17 cellular contexts compared by ENCODE assay signal in genomic region chr2:238518127-238518827, GRCh38.
DNase-seq lines count a peak whose midpoint lies in the region; ATAC-seq and TF ChIP-seq lines count a peak whose summit lies in the region.
"Had no signal": no experiment of that assay in that cellular context is flagged by ENCODE, and none has a peak within 500 bp of the region (broad histone marks: within the 10 kb centered on the region; RNA-seq: fewer than 3 reads in every experiment).

No MANE protein-coding gene starts in this region.

- ATAC-seq in left lung = peak; percentile 33
- ATAC-seq in upper lobe of right lung = peak; percentile 13
- ATAC-seq in HG03045 (IDR thresholded peaks at IDR 0.05; ENCODE audit: unreplicated experiment) = no peak
- ATAC-seq: activated CD8-positive, alpha-beta memory T cell treated with anti-CD3 and anti-CD28 coated beads, Interleukin-2, amount 10 ng/mL, durations not matched to agents 7 days and 5 days; effector memory CD8-positive, alpha-beta T cell; left cardiac atrium; stimulated activated naive CD8-positive, alpha-beta T cell treated with anti-CD3 and anti-CD28 coated beads, Interleukin-15, Interleukin-2, amounts not matched to agents 100 U/mL and 50 U/mL, for 24 hours had no signal

- peak; percentile 86 for DNase-seq in EL
- DNase-seq in astrocyte of the spinal cord (ENCODE audit: low read depth, low spot score) = peak; percentile 25
- DNase-seq in left lung = no peak
- no peak for DNase-seq in upper lobe of right lung
- no peak for DNase-seq in SKM-1 (lab: John Stamatoyannopoulos, UW; ENCODE audit: unreplicated experiment)
- no peak for DNase-seq in SHP77 (lab: John Stamatoyannopoulos, UW)
- DNase-seq: activated CD4-positive, alpha-beta T cell treated with anti-CD3 and anti-CD28 coated beads for 4 hours; activated CD8-positive, alpha-beta memory T cell treated with anti-CD3 and anti-CD28 coated beads, Interleukin-2, amount 10 ng/mL, durations not matched to agents 7 days and 5 days; effector memory CD8-positive, alpha-beta T cell; foreskin melanocyte; left cardiac atrium; MG63; NCI-H187 treated with DMSO at 0.1 percent for 48 hours; NCI-H345; stimulated activated naive CD8-positive, alpha-beta T cell treated with anti-CD3 and anti-CD28 coated beads, Interleukin-15, Interleukin-2, amounts not matched to agents 100 U/mL and 50 U/mL, for 24 hours had no signal

- H3K4me3 ChIP-seq in astrocyte of the spinal cord (ENCODE audit: low read depth, low read length) = no peak overlapping the region
- H3K4me3 ChIP-seq in left lung = no peak overlapping the region
- no peak overlapping the region for H3K4me3 ChIP-seq in upper lobe of right lung
- H3K4me3 ChIP-seq: MG63 had no signal

- no peak overlapping the region for H3K27ac ChIP-seq in left lung
- no peak overlapping the region for H3K27ac ChIP-seq in upper lobe of right lung
- H3K27ac ChIP-seq: BLaER1 treated with 17β-estradiol and CSF1 and Interleukin-3, amounts not matched to agents 10 nM and 100 nM had no signal

- H3K4me1 ChIP-seq in left lung (no peaks in the 10 kb centered on the region), upper lobe of right lung (no peaks in the 10 kb centered on the region)

- in situ Hi-C loops in astrocyte of the spinal cord (cut with HindIII; ENCODE audit: low sequenced_read_pairs) = no loop called here

- H3K36me3 ChIP-seq in left lung = no peaks in the 10 kb centered on the region
- H3K36me3 ChIP-seq in upper lobe of right lung = no peaks in the 10 kb centered on the region
- H3K36me3 ChIP-seq: MG63 had no signal

- TF ChIP-seq CTCF in astrocyte of the spinal cord (IDR thresholded peaks at IDR 0.05; ENCODE audit: low read depth, low read length) (no peak), left lung (IDR thresholded peaks at IDR 0.05) (no peak), upper lobe of right lung (IDR thresholded peaks at IDR 0.05) (no peak)

- H3K9me3 ChIP-seq in left lung (peaks cover 0 to 24% of the 10 kb centered on the region in 2 donors), upper lobe of right lung (peaks cover 5% of the 10 kb centered on the region)

- H3K27me3 ChIP-seq in left lung (peaks cover 0 to under 1% of the 10 kb centered on the region in 2 donors), upper lobe of right lung (no peaks in the 10 kb centered on the region)
- H3K27me3 ChIP-seq: BLaER1 treated with 17β-estradiol and CSF1 and Interleukin-3, amounts not matched to agents 10 nM and 100 nM; MG63 had no signal

- intact Hi-C loops in left lung (cut with DNase I) (no loop called here), upper lobe of right lung (cut with DNase I) (no loop called here)

Comparison
In these comparisons a context has a peak if more than half of its experiments do, and no peak if none do; other contexts are left out.
1. DNase-seq: peak in EL (single experiment) and astrocyte of the spinal cord (single experiment); none in left lung (0 of 2), upper lobe of right lung (single experiment), SKM-1 (single experiment) and SHP77 (0 of 2).